In the genomic region with DNA sequence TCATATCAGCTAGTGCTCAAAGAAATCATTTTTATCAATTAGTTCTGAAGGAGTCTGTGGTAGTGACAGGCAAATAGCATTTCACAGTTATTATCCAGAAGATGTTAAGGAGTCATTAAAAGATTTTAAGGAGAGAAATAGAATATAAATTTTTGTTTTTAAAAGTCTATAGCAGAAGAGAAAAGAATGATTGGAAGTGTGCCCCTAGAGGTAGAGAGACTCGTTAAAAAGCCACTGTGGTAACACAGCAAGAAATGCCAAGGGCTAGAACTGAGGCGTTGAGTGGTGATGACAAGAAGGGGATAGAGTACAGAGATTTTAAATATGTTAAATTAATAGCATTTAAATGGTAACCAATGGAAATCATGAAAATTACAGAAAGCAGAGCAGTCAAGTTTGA, we compare ENCODE assay signal across 1 cellular context.
TF ChIP-seq lines count a peak whose summit lies in the region.

No MANE protein-coding gene starts in this region.

TF ChIP-seq in H1, 55 proteins besides CTCF, POLR2A, EP300 and RAD21 (continued from another document):
- no peak for TF ChIP-seq SRF (IDR thresholded peaks at IDR 0.05; ENCODE audit: low read depth, low read length)
- TF ChIP-seq GABPA (IDR thresholded peaks at IDR 0.05; ENCODE audit: borderline replicate concordance, insufficient read depth, low read length): no peak
- TF ChIP-seq TCF12 (IDR thresholded peaks at IDR 0.05; ENCODE audit: low read depth, low read length): no peak
- no peak for TF ChIP-seq ASH2L (IDR thresholded peaks at IDR 0.05; ENCODE audit: low read length)
- no peak for TF ChIP-seq YY1 (IDR thresholded peaks at IDR 0.05; ENCODE audit: low read depth, low read length)
- no peak for TF ChIP-seq JUN (IDR thresholded peaks at IDR 0.05; ENCODE audit: low read depth, low read length)
- no peak for TF ChIP-seq KDM4A (IDR thresholded peaks at IDR 0.05; ENCODE audit: low read depth, low read length, severe bottlenecking)
- no peak for TF ChIP-seq EGR1 (IDR thresholded peaks at IDR 0.05; ENCODE audit: borderline replicate concordance, low read depth, low read length)
- TF ChIP-seq KDM5A (IDR thresholded peaks at IDR 0.05; ENCODE audit: low read length): no peak
- no peak for TF ChIP-seq BRCA1 (IDR thresholded peaks at IDR 0.05; ENCODE audit: low read depth, low read length)
- no peak for TF ChIP-seq TEAD4 (IDR thresholded peaks at IDR 0.05; ENCODE audit: low read depth, low read length)
- TF ChIP-seq HDAC6 (IDR thresholded peaks at IDR 0.05; ENCODE audit: low read depth, low read length): no peak
- no peak for TF ChIP-seq CBX8 (IDR thresholded peaks at IDR 0.05; ENCODE audit: borderline replicate concordance, low read depth, low read length)
- TF ChIP-seq, protein P1, sequence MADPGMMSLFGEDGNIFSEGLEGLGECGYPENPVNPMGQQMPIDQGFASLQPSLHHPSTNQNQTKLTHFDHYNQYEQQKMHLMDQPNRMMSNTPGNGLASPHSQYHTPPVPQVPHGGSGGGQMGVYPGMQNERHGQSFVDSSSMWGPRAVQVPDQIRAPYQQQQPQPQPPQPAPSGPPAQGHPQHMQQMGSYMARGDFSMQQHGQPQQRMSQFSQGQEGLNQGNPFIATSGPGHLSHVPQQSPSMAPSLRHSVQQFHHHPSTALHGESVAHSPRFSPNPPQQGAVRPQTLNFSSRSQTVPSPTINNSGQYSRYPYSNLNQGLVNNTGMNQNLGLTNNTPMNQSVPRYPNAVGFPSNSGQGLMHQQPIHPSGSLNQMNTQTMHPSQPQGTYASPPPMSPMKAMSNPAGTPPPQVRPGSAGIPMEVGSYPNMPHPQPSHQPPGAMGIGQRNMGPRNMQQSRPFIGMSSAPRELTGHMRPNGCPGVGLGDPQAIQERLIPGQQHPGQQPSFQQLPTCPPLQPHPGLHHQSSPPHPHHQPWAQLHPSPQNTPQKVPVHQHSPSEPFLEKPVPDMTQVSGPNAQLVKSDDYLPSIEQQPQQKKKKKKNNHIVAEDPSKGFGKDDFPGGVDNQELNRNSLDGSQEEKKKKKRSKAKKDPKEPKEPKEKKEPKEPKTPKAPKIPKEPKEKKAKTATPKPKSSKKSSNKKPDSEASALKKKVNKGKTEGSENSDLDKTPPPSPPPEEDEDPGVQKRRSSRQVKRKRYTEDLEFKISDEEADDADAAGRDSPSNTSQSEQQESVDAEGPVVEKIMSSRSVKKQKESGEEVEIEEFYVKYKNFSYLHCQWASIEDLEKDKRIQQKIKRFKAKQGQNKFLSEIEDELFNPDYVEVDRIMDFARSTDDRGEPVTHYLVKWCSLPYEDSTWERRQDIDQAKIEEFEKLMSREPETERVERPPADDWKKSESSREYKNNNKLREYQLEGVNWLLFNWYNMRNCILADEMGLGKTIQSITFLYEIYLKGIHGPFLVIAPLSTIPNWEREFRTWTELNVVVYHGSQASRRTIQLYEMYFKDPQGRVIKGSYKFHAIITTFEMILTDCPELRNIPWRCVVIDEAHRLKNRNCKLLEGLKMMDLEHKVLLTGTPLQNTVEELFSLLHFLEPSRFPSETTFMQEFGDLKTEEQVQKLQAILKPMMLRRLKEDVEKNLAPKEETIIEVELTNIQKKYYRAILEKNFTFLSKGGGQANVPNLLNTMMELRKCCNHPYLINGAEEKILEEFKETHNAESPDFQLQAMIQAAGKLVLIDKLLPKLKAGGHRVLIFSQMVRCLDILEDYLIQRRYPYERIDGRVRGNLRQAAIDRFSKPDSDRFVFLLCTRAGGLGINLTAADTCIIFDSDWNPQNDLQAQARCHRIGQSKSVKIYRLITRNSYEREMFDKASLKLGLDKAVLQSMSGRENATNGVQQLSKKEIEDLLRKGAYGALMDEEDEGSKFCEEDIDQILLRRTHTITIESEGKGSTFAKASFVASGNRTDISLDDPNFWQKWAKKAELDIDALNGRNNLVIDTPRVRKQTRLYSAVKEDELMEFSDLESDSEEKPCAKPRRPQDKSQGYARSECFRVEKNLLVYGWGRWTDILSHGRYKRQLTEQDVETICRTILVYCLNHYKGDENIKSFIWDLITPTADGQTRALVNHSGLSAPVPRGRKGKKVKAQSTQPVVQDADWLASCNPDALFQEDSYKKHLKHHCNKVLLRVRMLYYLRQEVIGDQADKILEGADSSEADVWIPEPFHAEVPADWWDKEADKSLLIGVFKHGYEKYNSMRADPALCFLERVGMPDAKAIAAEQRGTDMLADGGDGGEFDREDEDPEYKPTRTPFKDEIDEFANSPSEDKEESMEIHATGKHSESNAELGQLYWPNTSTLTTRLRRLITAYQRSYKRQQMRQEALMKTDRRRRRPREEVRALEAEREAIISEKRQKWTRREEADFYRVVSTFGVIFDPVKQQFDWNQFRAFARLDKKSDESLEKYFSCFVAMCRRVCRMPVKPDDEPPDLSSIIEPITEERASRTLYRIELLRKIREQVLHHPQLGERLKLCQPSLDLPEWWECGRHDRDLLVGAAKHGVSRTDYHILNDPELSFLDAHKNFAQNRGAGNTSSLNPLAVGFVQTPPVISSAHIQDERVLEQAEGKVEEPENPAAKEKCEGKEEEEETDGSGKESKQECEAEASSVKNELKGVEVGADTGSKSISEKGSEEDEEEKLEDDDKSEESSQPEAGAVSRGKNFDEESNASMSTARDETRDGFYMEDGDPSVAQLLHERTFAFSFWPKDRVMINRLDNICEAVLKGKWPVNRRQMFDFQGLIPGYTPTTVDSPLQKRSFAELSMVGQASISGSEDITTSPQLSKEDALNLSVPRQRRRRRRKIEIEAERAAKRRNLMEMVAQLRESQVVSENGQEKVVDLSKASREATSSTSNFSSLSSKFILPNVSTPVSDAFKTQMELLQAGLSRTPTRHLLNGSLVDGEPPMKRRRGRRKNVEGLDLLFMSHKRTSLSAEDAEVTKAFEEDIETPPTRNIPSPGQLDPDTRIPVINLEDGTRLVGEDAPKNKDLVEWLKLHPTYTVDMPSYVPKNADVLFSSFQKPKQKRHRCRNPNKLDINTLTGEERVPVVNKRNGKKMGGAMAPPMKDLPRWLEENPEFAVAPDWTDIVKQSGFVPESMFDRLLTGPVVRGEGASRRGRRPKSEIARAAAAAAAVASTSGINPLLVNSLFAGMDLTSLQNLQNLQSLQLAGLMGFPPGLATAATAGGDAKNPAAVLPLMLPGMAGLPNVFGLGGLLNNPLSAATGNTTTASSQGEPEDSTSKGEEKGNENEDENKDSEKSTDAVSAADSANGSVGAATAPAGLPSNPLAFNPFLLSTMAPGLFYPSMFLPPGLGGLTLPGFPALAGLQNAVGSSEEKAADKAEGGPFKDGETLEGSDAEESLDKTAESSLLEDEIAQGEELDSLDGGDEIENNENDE (IDR thresholded peaks at IDR 0.05; ENCODE audit: insufficient replicate concordance, low read length): no peak
TF ChIP-seq in H1: peak in this region for 0.
